ENCODE assay signal across 32 cellular contexts in the genomic region with DNA sequence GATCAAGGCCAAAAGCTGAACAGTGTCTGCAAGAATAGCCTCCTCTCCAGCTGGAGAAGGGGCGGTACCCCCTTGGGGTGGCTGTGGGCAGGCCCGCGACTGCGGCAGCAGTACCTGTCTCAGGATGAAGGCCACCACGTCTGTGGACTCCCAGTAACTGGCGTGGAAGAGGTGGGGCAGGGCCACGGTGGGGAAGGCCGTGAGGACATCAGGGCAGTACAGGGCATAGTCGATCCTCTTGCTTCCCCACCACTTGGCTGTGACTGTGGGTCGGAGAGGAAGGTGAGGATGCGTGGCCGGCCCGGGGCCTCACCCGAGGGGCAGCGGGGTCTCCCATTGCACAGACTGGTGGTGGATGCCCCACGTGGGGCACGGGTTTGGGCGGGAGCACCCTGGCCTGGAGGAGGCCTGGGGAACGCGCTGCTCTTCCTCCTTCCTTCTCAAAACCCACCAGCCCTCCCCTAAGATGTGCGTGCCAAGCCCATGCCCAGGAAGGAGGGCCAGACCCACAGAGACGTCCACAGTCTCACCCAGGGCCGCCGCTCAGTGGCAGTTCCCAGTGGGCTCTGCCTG. TPM values are rescaled to one million over a fixed set of nuclear protein-coding genes. Genes with fewer than 3 reads are reported as not detected.
"Had no signal": no experiment of that assay in that cellular context is flagged by ENCODE, and none has a peak within 500 bp of the region (broad histone marks: within the 10 kb centered on the region; RNA-seq: fewer than 3 reads in every experiment).

No MANE protein-coding gene starts in this region.

- ATAC-seq: foreskin keratinocyte; gastroesophageal sphincter; heart left ventricle; naive thymus-derived CD8-positive, alpha-beta T cell; sciatic nerve; stimulated activated memory B cell treated with anti-CD40 and anti-IgM and Interleukin-4, amounts not matched to agents 10 μg/mL and 1 μg/mL and 100 μg/mL, for 72 hours; upper lobe of right lung had no signal

- H3K4me3 ChIP-seq: coronary artery, esophagus muscularis mucosa, gastroesophageal sphincter, heart left ventricle, hepatocyte, smooth muscle cell, suprapubic skin, transverse colon, upper lobe of right lung, vagina had no signal

- H3K9ac ChIP-seq: parathyroid adenoma had no signal

- DNase-seq: dermis blood vessel endothelial cell; effector memory CD4-positive, alpha-beta T cell; foreskin keratinocyte; heart left ventricle; kidney glomerular epithelial cell; mammary epithelial cell; naive thymus-derived CD8-positive, alpha-beta T cell; nephron progenitor cell; occipital lobe; stimulated activated CD4-positive, alpha-beta T cell treated with anti-CD3 and anti-CD28 coated beads, Interleukin-2, amount 100 ng/mL, for 24 hours; stimulated activated CD4-positive, alpha-beta T cell treated with anti-CD3 and anti-CD28 coated beads, Interleukin-4, amount 100 ng/mL, for 24 hours; transverse colon; upper lobe of right lung had no signal

- H3K36me3 ChIP-seq: heart left ventricle, transverse colon, upper lobe of right lung, vagina had no signal

- FAIRE-seq: endothelial cell of umbilical vein, islet of Langerhans had no signal

- H3K27ac Mint-ChIP-seq: nephron progenitor cell; progenitor cell of endocrine pancreas; stimulated activated memory B cell treated with anti-CD40 and anti-IgM and Interleukin-4, amounts not matched to agents 10 μg/mL and 1 μg/mL and 100 μg/mL, for 72 hours; stimulated activated naive CD8-positive, alpha-beta T cell treated with anti-CD3 and anti-CD28 coated beads, Interleukin-15, Interleukin-2, amounts not matched to agents 100 ng/mL and 50 ng/mL, for 24 hours had no signal

- H3K27ac ChIP-seq: coronary artery, esophagus muscularis mucosa, foreskin keratinocyte, gastroesophageal sphincter, heart left ventricle, hepatocyte, parathyroid adenoma, suprapubic skin, transverse colon, upper lobe of right lung, vagina had no signal

- H3K27me3 Mint-ChIP-seq: progenitor cell of endocrine pancreas; stimulated activated naive CD8-positive, alpha-beta T cell treated with anti-CD3 and anti-CD28 coated beads, Interleukin-15, Interleukin-2, amounts not matched to agents 100 ng/mL and 50 ng/mL, for 24 hours had no signal

- H3K36me3 Mint-ChIP-seq: naive thymus-derived CD8-positive, alpha-beta T cell; stimulated activated memory B cell treated with anti-CD40 and anti-IgM and Interleukin-4, amounts not matched to agents 10 μg/mL and 1 μg/mL and 100 μg/mL, for 72 hours had no signal

- H3K4me1 ChIP-seq: heart left ventricle, parathyroid adenoma, upper lobe of right lung had no signal

- H3K9me3 Mint-ChIP-seq: naive thymus-derived CD8-positive, alpha-beta T cell; stimulated activated naive CD8-positive, alpha-beta T cell treated with anti-CD3 and anti-CD28 coated beads, Interleukin-15, Interleukin-2, amounts not matched to agents 100 ng/mL and 50 ng/mL, for 24 hours had no signal

- H3K4me3 Mint-ChIP-seq: naive thymus-derived CD8-positive, alpha-beta T cell; nephron progenitor cell; stimulated activated memory B cell treated with anti-CD40 and anti-IgM and Interleukin-4, amounts not matched to agents 10 μg/mL and 1 μg/mL and 100 μg/mL, for 72 hours; stimulated activated naive CD8-positive, alpha-beta T cell treated with anti-CD3 and anti-CD28 coated beads, Interleukin-15, Interleukin-2, amounts not matched to agents 100 ng/mL and 50 ng/mL, for 24 hours had no signal

- H3K9me3 ChIP-seq: esophagus muscularis mucosa, gastroesophageal sphincter, suprapubic skin, transverse colon, upper lobe of right lung, vagina had no signal

RNA-seq across cellular contexts. Expression of a gene that starts 26.0 kb away (rescaled TPM):
- total RNA-seq: mesenteric fat pad; naive thymus-derived CD8-positive, alpha-beta T cell; sciatic nerve had no signal

RNA-seq across cellular contexts. Expression of a gene that starts 35.3 kb away (rescaled TPM):
- total RNA-seq: dermis blood vessel endothelial cell; endothelial cell of umbilical vein; epithelial cell of proximal tubule; esophagus muscularis mucosa; fibroblast of lung; foreskin keratinocyte; gastroesophageal sphincter; heart left ventricle; hepatocyte; lower leg skin; mammary epithelial cell; mesenteric fat pad; myocyte; naive thymus-derived CD8-positive, alpha-beta T cell; occipital lobe; progenitor cell of endocrine pancreas; sciatic nerve; smooth muscle cell; suprapubic skin; transverse colon; upper lobe of right lung; vagina had no signal
- polyA plus RNA-seq: endothelial cell of umbilical vein; foreskin keratinocyte; heart left ventricle; hepatocyte; mammary epithelial cell; naive thymus-derived CD8-positive, alpha-beta T cell; smooth muscle cell had no signal
